26 cellular contexts compared by ENCODE assay signal in the genomic region with DNA sequence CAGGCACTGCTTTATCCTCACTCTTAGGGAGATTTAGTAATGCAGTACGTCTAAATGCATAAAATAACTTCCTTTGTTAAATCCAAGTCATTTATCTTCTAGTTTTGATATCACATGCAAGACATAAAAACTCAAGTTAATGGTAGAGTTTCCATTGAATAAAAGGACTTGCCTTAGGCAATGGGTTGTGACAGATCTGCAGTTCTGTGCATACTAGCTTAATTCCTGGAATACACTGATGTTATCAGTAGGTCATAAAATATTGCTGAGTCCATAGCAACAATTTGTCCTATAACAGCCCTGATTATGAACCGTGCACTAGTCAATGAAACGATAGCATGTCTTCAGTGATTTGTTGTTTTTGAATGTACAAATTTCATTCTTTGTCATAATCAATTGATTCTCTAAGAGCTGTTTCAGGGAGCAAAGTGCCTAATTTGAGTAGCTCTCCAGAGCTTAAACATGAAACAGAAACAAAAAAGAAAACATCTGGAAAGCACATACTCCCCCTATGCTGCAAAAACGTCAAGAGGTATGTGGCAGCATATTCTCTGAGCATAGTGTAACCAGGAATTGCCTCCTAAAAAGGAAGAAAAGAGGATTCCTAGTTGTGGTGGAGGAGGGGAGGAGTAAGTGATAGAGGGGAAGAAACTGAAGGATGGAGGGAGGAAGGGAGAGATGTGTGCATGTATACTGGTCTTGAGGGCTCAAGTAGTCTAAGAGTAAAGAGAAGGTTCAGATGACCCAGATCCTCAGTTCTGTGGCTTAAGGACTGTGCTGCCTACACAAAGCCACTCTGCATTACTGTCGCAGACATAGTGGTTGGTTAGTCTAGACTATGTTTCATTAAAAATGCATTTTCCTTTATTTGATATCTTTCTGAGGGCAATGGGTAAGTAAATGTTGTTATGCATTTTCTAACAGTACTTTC.
A peak's percentile ranks its signal among the peaks of the same experiment; 100 is the strongest.
DNase-seq lines count a peak whose midpoint lies in the region; FAIRE-seq and TF ChIP-seq lines count a peak whose summit lies in the region.
"Had no signal": no experiment of that assay in that cellular context is flagged by ENCODE, and none has a peak within 500 bp of the region (broad histone marks: within the 10 kb centered on the region; RNA-seq: fewer than 3 reads in every experiment).

No MANE protein-coding gene starts in this region.

- H3F3A ChIP-seq in smooth muscle cell (ENCODE audit: low read depth) (peaks cover 6% of the 10 kb centered on the region), MM.1S (ENCODE audit: insufficient read depth, low read length) (no peaks in the 10 kb centered on the region)

- H3K36me3 ChIP-seq in smooth muscle cell (ENCODE audit: low read depth) (no peaks in the 10 kb centered on the region), MM.1S (replicated peaks; ENCODE audit: insufficient read depth, low read length) (no peaks in the 10 kb centered on the region)
- H3K36me3 ChIP-seq: brain microvascular endothelial cell, pancreas had no signal

- TF ChIP-seq CTCF in smooth muscle cell (IDR thresholded peaks at IDR 0.05; ENCODE audit: borderline replicate concordance, insufficient read depth, poor library complexity, severe bottlenecking) (no peak), MM.1S (IDR thresholded peaks at IDR 0.05; ENCODE audit: low read length) (no peak), GM13977 (IDR thresholded peaks at IDR 0.05; ENCODE audit: extremely low read depth, insufficient read depth, missing control alignments) (no peak)

- H4K20me1 ChIP-seq in smooth muscle cell (ENCODE audit: low read depth) (no peaks in the 10 kb centered on the region), MM.1S (ENCODE audit: insufficient read depth, low read length) (no peaks in the 10 kb centered on the region)

- FAIRE-seq in HTR-8/SVneo (lab: Jason Lieb, UNC), result no peak
- FAIRE-seq: pancreas had no signal

- no peaks in the 10 kb centered on the region for H3K9me2 ChIP-seq in MM.1S (replicated peaks; ENCODE audit: insufficient read depth, low read length)

- H3K9ac ChIP-seq in smooth muscle cell (ENCODE audit: low read depth) (peak overlapping the region; percentile 26), MM.1S (ENCODE audit: low read length) (no peak overlapping the region)

- H3K79me2 ChIP-seq in smooth muscle cell (ENCODE audit: low read depth), result no peaks in the 10 kb centered on the region
- H3K79me2 ChIP-seq in MM.1S (ENCODE audit: low read length), result no peaks in the 10 kb centered on the region

- peak; percentile 5 for DNase-seq in HTR-8/SVneo (ENCODE audit: insufficient read length, low spot score)
- DNase-seq in SK-MEL-5 (ENCODE audit: low read depth, low spot score), result peak; percentile 14
- DNase-seq in epidermal melanocyte (ENCODE audit: insufficient read length, low spot score), result peak; percentile 33
- no peak for DNase-seq in smooth muscle cell (lab: John Stamatoyannopoulos, UW; ENCODE audit: unreplicated experiment)
- DNase-seq in DMS 273 (lab: John Stamatoyannopoulos, UW; ENCODE audit: unreplicated experiment), result no peak
- DNase-seq in MM.1S, result no peak
- no peak for DNase-seq in GM13977 (ENCODE audit: low spot score)
- DNase-seq: activated CD8-positive, alpha-beta T cell treated with anti-CD3 and anti-CD28 coated beads, Interleukin-2, amount 10 ng/mL, durations not matched to agents 7 days and 5 days; activated naive CD4-positive, alpha-beta T cell treated with anti-CD3 and anti-CD28 coated beads, Interleukin-2, amount 50 U/mL, for 16 hours; amniotic stem cell; brain microvascular endothelial cell; cerebellar nuclear complex; DMS79; dorsolateral prefrontal cortex; H7; Karpas-422; left colon; mammary epithelial cell; MV-4-11; NCI-H1436; NCI-H2081; NCI-H774; pancreas; retina; stimulated activated naive B cell treated with anti-CD40 and anti-IgM and Interleukin-4, amounts not matched to agents 10 μg/mL and 1 μg/mL and 100 μg/mL, for 72 hours had no signal

- peak overlapping the region; percentile 50 for H3K4me2 ChIP-seq in smooth muscle cell
- H3K4me2 ChIP-seq in MM.1S (ENCODE audit: low read depth, low read length), result no peak overlapping the region

- peak overlapping the region; percentile 72 for H3K27ac ChIP-seq in smooth muscle cell (ENCODE audit: low read depth)
- no peak overlapping the region for H3K27ac ChIP-seq in MM.1S (ENCODE audit: low read length)
- H3K27ac ChIP-seq: brain microvascular endothelial cell, dorsolateral prefrontal cortex, pancreas, skin epidermis had no signal

- H3K4me1 ChIP-seq in smooth muscle cell (ENCODE audit: low read depth) (no peaks in the 10 kb centered on the region), MM.1S (ENCODE audit: low read length) (no peaks in the 10 kb centered on the region)
- H3K4me1 ChIP-seq: pancreas had no signal

- in situ Hi-C loops in SK-MEL-5 (cut with HindIII; ENCODE audit: low pct_unique_long_range_greater_than_20kb, low sequenced_read_pairs) (no loop called here), GM13977 (cut with MboI; ENCODE audit: low pct_unique_long_range_greater_than_20kb, low sequenced_read_pairs, unreplicated experiment) (no loop called here)

- no peaks in the 10 kb centered on the region for H3K27me3 ChIP-seq in smooth muscle cell (ENCODE audit: low read depth)
- H3K27me3 ChIP-seq in MM.1S (replicated peaks; ENCODE audit: insufficient read depth, low read length), result no peaks in the 10 kb centered on the region
- H3K27me3 ChIP-seq: brain microvascular endothelial cell, pancreas had no signal

- H3K4me3 ChIP-seq in smooth muscle cell (no peak overlapping the region), MM.1S (ENCODE audit: low read length) (no peak overlapping the region)
- H3K4me3 ChIP-seq: dorsolateral prefrontal cortex, pancreas, skin epidermis had no signal

- H2AFZ ChIP-seq in smooth muscle cell (ENCODE audit: low read depth) (peak overlapping the region; percentile 65), MM.1S (ENCODE audit: low read length) (no peak overlapping the region)

- H3K9me3 ChIP-seq in smooth muscle cell (replicated peaks; ENCODE audit: low read depth) (no peaks in the 10 kb centered on the region), MM.1S (replicated peaks; ENCODE audit: insufficient read depth, low read length) (no peaks in the 10 kb centered on the region)
- H3K9me3 ChIP-seq: pancreas had no signal

- 50% methylated on average over 5 of the region's 5 CpGs for WGBS in smooth muscle cell (ENCODE audit: low lambda C conversion rate)

Comparison
In these comparisons a context has a peak if more than half of its experiments do, and no peak if none do; other contexts are left out.
1. DNase-seq: peak in HTR-8/SVneo (single experiment), SK-MEL-5 (single experiment) and epidermal melanocyte (single experiment); none in smooth muscle cell (single experiment), DMS 273 (single experiment), MM.1S (single experiment) and GM13977 (single experiment).